Comparison of ENCODE assay signal across 8 cellular contexts in the genomic region with DNA sequence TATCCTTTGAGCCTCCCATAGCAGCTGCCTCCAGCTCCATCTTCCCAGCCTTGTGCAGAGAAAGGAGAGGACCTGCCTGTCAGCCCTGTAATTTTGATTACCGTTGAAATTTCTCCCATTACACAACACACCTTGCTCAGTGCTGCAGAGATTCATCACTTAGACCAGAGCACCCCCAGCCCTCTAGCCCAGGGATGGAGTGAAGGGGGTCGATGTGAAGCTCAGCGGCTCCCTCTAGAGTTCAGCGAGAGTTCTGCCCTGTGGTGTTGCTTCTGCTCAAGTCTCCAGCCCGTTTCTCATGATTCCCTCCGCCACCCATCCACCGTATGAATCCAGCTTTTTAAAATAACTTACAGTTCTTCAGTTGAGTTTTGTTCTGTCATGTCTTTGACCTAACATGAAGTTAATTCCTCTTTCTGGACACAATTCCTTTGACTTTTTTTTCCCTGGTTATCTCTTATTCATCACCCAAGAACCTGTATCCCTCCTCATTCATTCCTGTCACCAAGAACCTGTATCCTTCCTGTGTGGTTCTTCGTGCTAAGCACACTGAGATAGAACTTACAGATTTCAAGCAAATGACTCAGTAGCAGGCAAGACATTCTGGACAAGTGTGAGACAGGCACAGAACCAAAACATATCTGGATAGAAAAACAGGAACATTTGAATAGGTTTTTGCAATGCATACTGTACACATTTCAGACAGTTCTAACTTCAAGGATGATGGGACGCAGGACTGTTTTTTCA. TPM values are rescaled to one million over a fixed set of nuclear protein-coding genes. Genes with fewer than 3 reads are reported as not detected.
DNase-seq lines count a peak whose midpoint lies in the region; ATAC-seq and TF ChIP-seq lines count a peak whose summit lies in the region.

No MANE protein-coding gene starts in this region.

- H3K4me3 ChIP-seq in fibroblast of the aortic adventitia (ENCODE audit: low read depth, low read length): no peak overlapping the region

- peak; percentile 56 for TF ChIP-seq CTCF in fibroblast of the aortic adventitia (IDR thresholded peaks at IDR 0.05; ENCODE audit: insufficient read depth, low read length)

- DNase-seq in stimulated activated CD4-positive, alpha-beta T cell treated with anti-CD3 and anti-CD28 coated beads, Interleukin-1b, Interleukin-23, amount 100 ng/mL, for 48 hours: peak; percentile 19
- DNase-seq in stimulated activated CD4-positive, alpha-beta T cell treated with anti-CD3 and anti-CD28 coated beads, Interleukin-12 subunit alpha, Interleukin-12 subunit beta, amount 100 ng/mL, for 4 hours: no peak
- DNase-seq in RPMI8226 (peak; percentile 6), fibroblast of the aortic adventitia (ENCODE audit: low read depth) (peak; percentile 61), cerebellar nuclear complex (lab: John Stamatoyannopoulos, UW) (no peak), NCI-H2029 (lab: John Stamatoyannopoulos, UW) (no peak), kidney glomerular epithelial cell (lab: John Stamatoyannopoulos, UW) (no peak)

- no peak for ATAC-seq in HG03139 (IDR thresholded peaks at IDR 0.05; ENCODE audit: unreplicated experiment)

RNA-seq across cellular contexts. Expression of gene ZNF32, which starts 34.9 kb away (rescaled TPM):
- total RNA-seq in fibroblast of the aortic adventitia (ENCODE audit: low replicate concordance): 40.2 and 65.3 TPM in 2 replicates

Comparison
In these comparisons a context has a peak if more than half of its experiments do, and no peak if none do; other contexts are left out.
1. DNase-seq: peak in stimulated activated CD4-positive, alpha-beta T cell treated with anti-CD3 and anti-CD28 coated beads, Interleukin-1b, Interleukin-23, amount 100 ng/mL, for 48 hours (single experiment), RPMI8226 (single experiment) and fibroblast of the aortic adventitia (single experiment); none in stimulated activated CD4-positive, alpha-beta T cell treated with anti-CD3 and anti-CD28 coated beads, Interleukin-12 subunit alpha, Interleukin-12 subunit beta, amount 100 ng/mL, for 4 hours (single experiment), cerebellar nuclear complex (0 of 2), NCI-H2029 (single experiment) and kidney glomerular epithelial cell (single experiment).